3 cellular contexts compared by ENCODE assay signal in the genomic region with DNA sequence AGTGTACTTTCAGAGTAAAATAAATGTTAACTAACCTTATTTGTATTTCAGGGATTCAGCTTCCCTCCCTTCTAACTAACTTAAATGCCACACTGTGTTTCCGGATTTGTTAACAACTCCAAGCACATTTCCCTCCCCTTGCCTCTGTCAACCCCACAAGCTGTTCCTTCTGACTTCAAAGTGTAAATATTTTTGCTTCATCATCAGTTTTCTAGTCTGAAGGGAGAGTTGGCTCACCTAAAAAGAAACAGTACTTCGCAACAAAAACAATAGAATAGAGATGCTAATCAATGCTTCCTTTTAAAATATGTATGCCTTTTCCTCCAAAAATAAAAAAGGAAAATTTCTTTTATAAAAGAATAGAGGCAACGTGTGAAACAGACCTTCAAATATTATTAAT.
A peak's percentile ranks its signal among the peaks of the same experiment; 100 is the strongest.
TF ChIP-seq lines count a peak whose summit lies in the region.

No MANE protein-coding gene starts in this region.

TF ChIP-seq in HepG2, 621 proteins besides CTCF, POLR2A, EP300 and RAD21:
- TF ChIP-seq ZNF331 (CRISPR knock-in tag; IDR thresholded peaks at IDR 0.05) (no peak), MAFF (IDR thresholded peaks at IDR 0.05; ENCODE audit: low read depth, low read length) (peak; percentile 96), MAFK (conservative IDR thresholded peaks at IDR 0.05 in 1 of 2, IDR thresholded peaks at IDR 0.05 in 1 of 2; ENCODE audit: low read length in 2 of 2) (peak; percentile 97)

TF ChIP-seq in HCT116, 20 proteins besides CTCF, POLR2A, EP300 and RAD21:
- TF ChIP-seq, protein P1, sequence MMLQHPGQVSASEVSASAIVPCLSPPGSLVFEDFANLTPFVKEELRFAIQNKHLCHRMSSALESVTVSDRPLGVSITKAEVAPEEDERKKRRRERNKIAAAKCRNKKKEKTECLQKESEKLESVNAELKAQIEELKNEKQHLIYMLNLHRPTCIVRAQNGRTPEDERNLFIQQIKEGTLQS (IDR thresholded peaks at IDR 0.05) = no peak
- TF ChIP-seq EZH2phosphoT487 (IDR thresholded peaks at IDR 0.05; ENCODE audit: borderline replicate concordance) (no peak), YY1 (IDR thresholded peaks at IDR 0.05; ENCODE audit: extremely low read depth, insufficient replicate concordance, low read depth, low read length) (no peak), JUND (IDR thresholded peaks at IDR 0.05) (no peak)
- TF ChIP-seq, protein P2, sequence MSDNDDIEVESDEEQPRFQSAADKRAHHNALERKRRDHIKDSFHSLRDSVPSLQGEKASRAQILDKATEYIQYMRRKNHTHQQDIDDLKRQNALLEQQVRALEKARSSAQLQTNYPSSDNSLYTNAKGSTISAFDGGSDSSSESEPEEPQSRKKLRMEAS (IDR thresholded peaks at IDR 0.05) = no peak
TF ChIP-seq in HCT116: peak in this region for 0.

TF ChIP-seq in K562, 482 proteins besides CTCF, POLR2A, EP300 and RAD21:
- TF ChIP-seq XRCC4 (IDR thresholded peaks at IDR 0.05; ENCODE audit: extremely low read depth, insufficient read depth, insufficient read length) = no peak
- no peak for TF ChIP-seq FOXK2 (conservative IDR thresholded peaks at IDR 0.05 in 1 of 2, IDR thresholded peaks at IDR 0.05 in 1 of 2; ENCODE audit: low read depth in 2 of 2)
- no peak for TF ChIP-seq SETDB1 (IDR thresholded peaks at IDR 0.05; ENCODE audit: low read length)
- TF ChIP-seq FOXJ3 (CRISPR knock-in tag; IDR thresholded peaks at IDR 0.05) = no peak
- no peak for TF ChIP-seq HNRNPH1 (optimal IDR thresholded peaks at IDR 0.05; ENCODE audit: low read depth, low read length)
- TF ChIP-seq MAFF (IDR thresholded peaks at IDR 0.05; ENCODE audit: low read length) = peak; percentile 30
- no peak for TF ChIP-seq POLR2AphosphoS5 (IDR thresholded peaks at IDR 0.05; ENCODE audit: control insufficient read depth, insufficient read depth, low read depth, low read length)
- no peak for TF ChIP-seq TAF1 (IDR thresholded peaks at IDR 0.05; ENCODE audit: control insufficient read depth, extremely low read depth, insufficient read depth, low read length, severe bottlenecking)
- TF ChIP-seq MAFG (tag; conservative IDR thresholded peaks at IDR 0.05) = 0 out of 2 replicates have a peak, but pooled peaks have one; percentile 19
- no peak for TF ChIP-seq HLTF (IDR thresholded peaks at IDR 0.05)
- peak; percentile 30; the same call in 1 of the 2 replicates for TF ChIP-seq C11orf30 (IDR thresholded peaks at IDR 0.05; ENCODE audit: low read depth)
- no peak for TF ChIP-seq CBX8 (IDR thresholded peaks at IDR 0.05; ENCODE audit: borderline replicate concordance, extremely low read depth, low read depth, low read length, poor library complexity, severe bottlenecking)
- TF ChIP-seq ZNF316 (IDR thresholded peaks at IDR 0.05) = peak; percentile 56
- TF ChIP-seq SIN3B (IDR thresholded peaks at IDR 0.05; ENCODE audit: low read depth) = no peak
- no peak for TF ChIP-seq ZBTB8A (IDR thresholded peaks at IDR 0.05; ENCODE audit: partially characterized antibody)
- no peak for TF ChIP-seq CHD4 (IDR thresholded peaks at IDR 0.05; ENCODE audit: insufficient read depth, insufficient replicate concordance, low read depth, low read length, poor library complexity, severe bottlenecking)
- 0 out of 2 replicates have a peak, but pooled peaks have one; percentile 16 for TF ChIP-seq MAFK (IDR thresholded peaks at IDR 0.05; ENCODE audit: low read length)
- TF ChIP-seq, protein P3, sequence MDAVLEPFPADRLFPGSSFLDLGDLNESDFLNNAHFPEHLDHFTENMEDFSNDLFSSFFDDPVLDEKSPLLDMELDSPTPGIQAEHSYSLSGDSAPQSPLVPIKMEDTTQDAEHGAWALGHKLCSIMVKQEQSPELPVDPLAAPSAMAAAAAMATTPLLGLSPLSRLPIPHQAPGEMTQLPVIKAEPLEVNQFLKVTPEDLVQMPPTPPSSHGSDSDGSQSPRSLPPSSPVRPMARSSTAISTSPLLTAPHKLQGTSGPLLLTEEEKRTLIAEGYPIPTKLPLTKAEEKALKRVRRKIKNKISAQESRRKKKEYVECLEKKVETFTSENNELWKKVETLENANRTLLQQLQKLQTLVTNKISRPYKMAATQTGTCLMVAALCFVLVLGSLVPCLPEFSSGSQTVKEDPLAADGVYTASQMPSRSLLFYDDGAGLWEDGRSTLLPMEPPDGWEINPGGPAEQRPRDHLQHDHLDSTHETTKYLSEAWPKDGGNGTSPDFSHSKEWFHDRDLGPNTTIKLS (IDR thresholded peaks at IDR 0.05; ENCODE audit: borderline replicate concordance, low read depth) = no peak
- no peak for TF ChIP-seq MCM7 (IDR thresholded peaks at IDR 0.05)
- no peak for TF ChIP-seq EHMT2 (IDR thresholded peaks at IDR 0.05)
- no peak for TF ChIP-seq KHSRP (IDR thresholded peaks at IDR 0.05)
- TF ChIP-seq PPARD (CRISPR knock-in tag; IDR thresholded peaks at IDR 0.05) = no peak
